ENCODE assay signal across 8 cellular contexts in genomic region chr1:115052454-115053083, GRCh38. TPM values are rescaled to one million over a fixed set of nuclear protein-coding genes. Genes with fewer than 3 reads are reported as not detected.
DNase-seq lines count a peak whose midpoint lies in the region; ATAC-seq, FAIRE-seq and TF ChIP-seq lines count a peak whose summit lies in the region.

No MANE protein-coding gene starts in this region.

- peak; percentile 82 for DNase-seq in NCI-H1105 (lab: John Stamatoyannopoulos, UW)
- DNase-seq in T-helper 1 cell, result peak in 4 of 5 donors; percentile 18 to 55 (median 37)
- no peak for DNase-seq in GM12878 (ENCODE audit: low read depth, low spot score)
- peak; percentile 30 for DNase-seq in iPS DF 4.7 (ENCODE audit: extremely low read depth, low spot score)
- DNase-seq in stimulated activated CD4-positive, alpha-beta T cell treated with anti-CD3 and anti-CD28 coated beads, Interleukin-1b, Interleukin-23, amount 100 ng/mL, for 24 hours (ENCODE audit: low read depth in 4 of 4, low spot score in 1 of 4), result peak in 3 of 4 experiments; percentile 23 to 42 (median 28)

- SMC1A ChIA-PET in GM12878 (lab: Charles Lee; ENCODE audit: uncharacterized antibody, unreplicated experiment), result interaction anchor here (0.7 to 7.3 kb wide), 22 partner anchors 13 to 707 kb away, joined by 3 to 82 read pairs (median 6); no protein-coding TSS in a partner anchor

- intact Hi-C loops in GM12878 (cut with micrococcal nuclease; ENCODE audit: unreplicated experiment), result loop anchor here (1.0 to 5.0 kb wide), 3 partner anchors 60 to 705 kb away; no protein-coding TSS in a partner anchor

- in situ Hi-C loops in GM12878 (cut with MboI), result loop anchor here (10.0 kb wide), 1 partner anchor 708 kb away; no protein-coding TSS in a partner anchor

- TF ChIP-seq RAD21 in GM12878 (IDR thresholded peaks at IDR 0.05; ENCODE audit: insufficient read depth, low read depth, low read length), result peak; percentile 64

- H2AFZ ChIP-seq in GM12878 (ENCODE audit: control insufficient read depth, low read depth, low read length), result no peak overlapping the region

- 15% methylated on average over 9 of the region's 9 CpGs for WGBS in GM12878 (ENCODE audit: insufficient coverage, insufficient replicate concordance, low lambda C conversion rate, missing lambda C conversion rate)

- no peaks in the 10 kb centered on the region for H3K79me2 ChIP-seq in GM12878 (ENCODE audit: control insufficient read depth, insufficient read depth, low read length)

- CTCF ChIA-PET in HEK293 (lab: Yijun Ruan, JAX) (interaction anchor here (0.7 to 5.5 kb wide), 32 partner anchors 11 to 1075 kb away, joined by 3 to 61 read pairs (median 5); partner anchors contain the start of gene TSHB), GM12878 (lab: Yijun Ruan, JAX) (interaction anchor here (0.5 to 9.3 kb wide), 43 partner anchors 8 to 706 kb away, joined by 3 to 138 read pairs (median 6); partner anchors contain the start of gene BCAS2)

- no peak overlapping the region for H3K9ac ChIP-seq in GM12878 (ENCODE audit: control insufficient read depth, insufficient read depth, low read length)

- POLR2A ChIA-PET in HEK293 (lab: Yijun Ruan, JAX) (interaction anchor here (0.6 kb wide), 1 partner anchor 530 kb away, joined by 6 read pairs; no protein-coding TSS in a partner anchor), GM12878 (lab: Charles Lee) (interaction anchor here (1.0 kb wide), 1 partner anchor 46 kb away, joined by 5 read pairs; no protein-coding TSS in a partner anchor)

- H3K4me2 ChIP-seq in GM12878 (ENCODE audit: control insufficient read depth, insufficient read depth), result no peak overlapping the region

- H3K4me1 ChIP-seq in HEK293 (ENCODE audit: control insufficient read depth, insufficient read depth, low read length) (no peaks in the 10 kb centered on the region), GM12878 (ENCODE audit: control insufficient read depth, insufficient read depth, low read length) (no peaks in the 10 kb centered on the region)

- no peaks in the 10 kb centered on the region; a peak in 1 of 4 replicates for H3K27me3 ChIP-seq in GM12878 (replicated peaks in 1 of 2; ENCODE audit: control insufficient read depth in 2 of 2, insufficient read depth in 2 of 2, low read length in 1 of 2)

- ATAC-seq in GM12878 (peak; percentile 88), HG03196 (IDR thresholded peaks at IDR 0.05; ENCODE audit: unreplicated experiment) (no peak)

- no peaks in the 10 kb centered on the region for H3K9me3 ChIP-seq in HEK293 (ENCODE audit: control insufficient read depth, insufficient read depth, low read depth, low read length)
- H3K9me3 ChIP-seq in GM12878 (replicated peaks; ENCODE audit: control insufficient read depth, insufficient read depth, low read length), result no peaks in the 10 kb centered on the region

- FAIRE-seq in GM12878 (lab: Jason Lieb, UNC), result peak; percentile 49

- no peaks in the 10 kb centered on the region for H4K20me1 ChIP-seq in GM12878 (ENCODE audit: control insufficient read depth, insufficient read depth)

- BruUV-seq in GM12878 (replicated peaks; lab: Mats Ljungman, UMichigan), result no TSS peak

- H3K27ac ChIP-seq in HEK293 (ENCODE audit: extremely low read depth, low read depth, low read length), result no peak overlapping the region
- no peak overlapping the region for H3K27ac ChIP-seq in GM12878 (ENCODE audit: control insufficient read depth, insufficient read depth)

- TF ChIP-seq EP300 in GM12878 (IDR thresholded peaks at IDR 0.05; ENCODE audit: borderline replicate concordance in 1 of 2, control insufficient read depth in 1 of 2, low read depth in 2 of 2, low read length in 2 of 2), result no peak

- RAD21 ChIA-PET in GM12878 (lab: Charles Lee; ENCODE audit: unreplicated experiment), result interaction anchor here (0.8 to 3.8 kb wide), 19 partner anchors 13 to 420 kb away, joined by 3 to 43 read pairs (median 5); no protein-coding TSS in a partner anchor

- TF ChIP-seq POLR2A in GM12878 (IDR thresholded peaks at IDR 0.05; ENCODE audit: low read depth, low read length), result no peak

- H3K36me3 ChIP-seq in HEK293 (ENCODE audit: control insufficient read depth in 2 of 2, insufficient read depth in 1 of 2, low read length in 2 of 2) (no peaks in the 10 kb centered on the region), GM12878 (ENCODE audit: control insufficient read depth in 2 of 2, insufficient read depth in 2 of 2, low read length in 1 of 2) (no peaks in the 10 kb centered on the region)

- H3K4me3 ChIP-seq in HEK293 (ENCODE audit: low read depth, low read length) (no peak overlapping the region), GM12878 (no peak overlapping the region)

- TF ChIP-seq CTCF in GM12873 (IDR thresholded peaks at IDR 0.05; ENCODE audit: insufficient read depth, low read depth, low read length, missing control alignments), result peak; percentile 84
- peak; percentile 68 for TF ChIP-seq CTCF in HEK293 (tag by site-specific recombination; IDR thresholded peaks at IDR 0.05)
- TF ChIP-seq CTCF in GM12878 (IDR thresholded peaks at IDR 0.05 in 2 of 3, conservative IDR thresholded peaks at IDR 0.05 in 1 of 3; ENCODE audit: control insufficient read depth in 2 of 3, extremely low read depth in 1 of 3, insufficient read depth in 1 of 3, low read depth in 3 of 3, low read length in 3 of 3), result peak; percentile 78 to 84 (median 81)

TF ChIP-seq in HEK293, 187 proteins besides CTCF, POLR2A, EP300 and RAD21 (continues in another document):
- TF ChIP-seq, protein P1, sequence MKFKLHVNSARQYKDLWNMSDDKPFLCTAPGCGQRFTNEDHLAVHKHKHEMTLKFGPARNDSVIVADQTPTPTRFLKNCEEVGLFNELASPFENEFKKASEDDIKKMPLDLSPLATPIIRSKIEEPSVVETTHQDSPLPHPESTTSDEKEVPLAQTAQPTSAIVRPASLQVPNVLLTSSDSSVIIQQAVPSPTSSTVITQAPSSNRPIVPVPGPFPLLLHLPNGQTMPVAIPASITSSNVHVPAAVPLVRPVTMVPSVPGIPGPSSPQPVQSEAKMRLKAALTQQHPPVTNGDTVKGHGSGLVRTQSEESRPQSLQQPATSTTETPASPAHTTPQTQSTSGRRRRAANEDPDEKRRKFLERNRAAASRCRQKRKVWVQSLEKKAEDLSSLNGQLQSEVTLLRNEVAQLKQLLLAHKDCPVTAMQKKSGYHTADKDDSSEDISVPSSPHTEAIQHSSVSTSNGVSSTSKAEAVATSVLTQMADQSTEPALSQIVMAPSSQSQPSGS (tag by site-specific recombination; IDR thresholded peaks at IDR 0.05; ENCODE audit: low read depth), result no peak
- TF ChIP-seq GLIS2 (tag by site-specific recombination; IDR thresholded peaks at IDR 0.05) (no peak), ZNF654 (tag by site-specific recombination; IDR thresholded peaks at IDR 0.05; ENCODE audit: low read depth) (peak; percentile 53)

TF ChIP-seq in GM12878, 131 proteins besides CTCF, POLR2A, EP300 and RAD21:
- TF ChIP-seq MYB (IDR thresholded peaks at IDR 0.05; ENCODE audit: borderline replicate concordance, low read depth, low read length) (no peak), TAF1 (IDR thresholded peaks at IDR 0.05; ENCODE audit: borderline replicate concordance, low read depth, low read length) (no peak), ASH2L (IDR thresholded peaks at IDR 0.05; ENCODE audit: borderline replicate concordance, low read depth) (no peak), BHLHE40 (IDR thresholded peaks at IDR 0.05; ENCODE audit: borderline replicate concordance in 1 of 2, low read depth in 2 of 2, low read length in 1 of 2) (no peak), YY1 (IDR thresholded peaks at IDR 0.05; ENCODE audit: low read depth, low read length) (0 out of 2 replicates have a peak, but pooled peaks have one; percentile 13), SMC3 (IDR thresholded peaks at IDR 0.05; ENCODE audit: borderline replicate concordance, low read length) (peak; percentile 71; the same call in 1 of the 2 replicates), KLF5 (IDR thresholded peaks at IDR 0.05; ENCODE audit: partially characterized antibody) (no peak), FOXM1 (IDR thresholded peaks at IDR 0.05; ENCODE audit: low read depth, low read length) (no peak), NBN (IDR thresholded peaks at IDR 0.05) (0 out of 2 replicates have a peak, but pooled peaks have one; percentile 27), POLR2AphosphoS5 (IDR thresholded peaks at IDR 0.05; ENCODE audit: low read length) (no peak)

RNA-seq across cellular contexts. Expression of gene TSHB, which starts 22.9 kb away (rescaled TPM):
- total RNA-seq in GM12878 (2013; cell fraction: nucleolus; rRNA removed), result not detected in 2 replicates
- total RNA-seq in GM12878 (2014; rRNA removed) (not detected in 2 replicates), GM12878 (2014; rRNA removed; fragmentation: Illumina TruSeq; extraction: Trizol) (not detected in 2 replicates), GM12878 (2021) (not detected in 2 replicates)
- polyA plus RNA-seq in GM12878 (2011; ENCODE audit: low read depth), result not detected
- polyA plus RNA-seq in GM12878 (2011; rRNA removed) (not detected in 2 replicates), GM12878 (2014; fragmentation: Illumina TruSeq; extraction: Trizol) (not detected in 2 replicates), GM12878 (2014; fragmentation: Nextera tagmentation; extraction: Ambion mirVana) (not detected), GM12878 (2014; rRNA removed) (not detected in 2 replicates), GM12878 (2016; fragmentation: Nextera tagmentation; extraction: Ambion mirVana) (not detected)
- polyA plus RNA-seq in GM12878 (2011; cell fraction: cytosol; rRNA removed), result not detected in 2 replicates
- polyA plus RNA-seq in GM12878 (2011; cell fraction: nucleus; rRNA removed), result not detected in 2 replicates
- not detected in 2 replicates for polyA plus RNA-seq in GM12878 (2012)
- not detected in 2 replicates for polyA minus RNA-seq in GM12878 (2011; rRNA and poly(A)+ RNA removed)
- not detected in 2 replicates for polyA minus RNA-seq in GM12878 (2011; cell fraction: cytosol; rRNA and poly(A)+ RNA removed)
- not detected in 2 replicates for polyA minus RNA-seq in GM12878 (2011; cell fraction: nucleus; rRNA and poly(A)+ RNA removed)

RNA-seq across cellular contexts. Expression of gene TSPAN2, which starts 36.7 kb away (rescaled TPM):
- total RNA-seq in GM12878 (2013; cell fraction: nucleolus; rRNA removed), result 1.0 TPM in 2 replicates
- total RNA-seq in GM12878 (2014; rRNA removed) (under 0.01 TPM in 1 of 2 replicates, not detected in the other), GM12878 (2014; rRNA removed; fragmentation: Illumina TruSeq; extraction: Trizol) (not detected in 2 replicates), GM12878 (2021) (not detected in 2 replicates)
- not detected for polyA plus RNA-seq in GM12878 (2011; ENCODE audit: low read depth)
- polyA plus RNA-seq in GM12878 (2011; rRNA removed) (0.73 and 1.1 TPM in 2 replicates), GM12878 (2014; fragmentation: Illumina TruSeq; extraction: Trizol) (not detected in 2 replicates), GM12878 (2014; fragmentation: Nextera tagmentation; extraction: Ambion mirVana) (not detected), GM12878 (2014; rRNA removed) (not detected in 2 replicates), GM12878 (2016; fragmentation: Nextera tagmentation; extraction: Ambion mirVana) (not detected)
- polyA plus RNA-seq in GM12878 (2011; cell fraction: cytosol; rRNA removed), result 0.27 and 0.34 TPM in 2 replicates
- polyA plus RNA-seq in GM12878 (2011; cell fraction: nucleus; rRNA removed), result 0.38 and 0.91 TPM in 2 replicates
- not detected in 2 replicates for polyA plus RNA-seq in GM12878 (2012)
- 0.46 and 0.66 TPM in 2 replicates for polyA minus RNA-seq in GM12878 (2011; rRNA and poly(A)+ RNA removed)
- not detected in 2 replicates for polyA minus RNA-seq in GM12878 (2011; cell fraction: cytosol; rRNA and poly(A)+ RNA removed)
- 0.12 TPM in 1 of 2 replicates, not detected in the other for polyA minus RNA-seq in GM12878 (2011; cell fraction: nucleus; rRNA and poly(A)+ RNA removed)
